In genomic region chr20:46275091-46275490, GRCh38 we compare ENCODE assay signal across 33 cellular contexts. TPM values are rescaled to one million over a fixed set of nuclear protein-coding genes. Genes with fewer than 3 reads are reported as not detected.
"Had no signal": no experiment of that assay in that cellular context is flagged by ENCODE, and none has a peak within 500 bp of the region (broad histone marks: within the 10 kb centered on the region; RNA-seq: fewer than 3 reads in every experiment).

No MANE protein-coding gene starts in this region.

- H3K9me3 ChIP-seq: ascending aorta, gastrocnemius medialis had no signal

- H3K4me1 ChIP-seq: ascending aorta, breast epithelium, esophagus muscularis mucosa, foreskin keratinocyte, gastrocnemius medialis, heart left ventricle had no signal

- ATAC-seq: activated CD4-positive, alpha-beta T cell treated with anti-CD3 and anti-CD28 coated beads for 36 hours; activated CD8-positive, alpha-beta memory T cell treated with anti-CD3 and anti-CD28 coated beads, Interleukin-2, amount 10 ng/mL, durations not matched to agents 7 days and 5 days; activated CD8-positive, alpha-beta T cell treated with anti-CD3 and anti-CD28 coated beads, Interleukin-2, amount 10 ng/mL, durations not matched to agents 7 days and 5 days; activated naive CD4-positive, alpha-beta T cell treated with anti-CD3 and anti-CD28 coated beads, Interleukin-2, amount 50 U/mL, for 72 hours; effector memory CD8-positive, alpha-beta T cell; foreskin keratinocyte; gastrocnemius medialis; heart left ventricle had no signal

- H3K36me3 ChIP-seq: ascending aorta, breast epithelium, cardiac muscle cell, esophagus muscularis mucosa, gastrocnemius medialis, heart left ventricle had no signal

- H3K27me3 ChIP-seq: ascending aorta, cardiac muscle cell had no signal

- DNase-seq: activated CD4-positive, alpha-beta memory T cell treated with anti-CD3 and anti-CD28 coated beads for 36 hours; activated CD4-positive, alpha-beta T cell treated with anti-CD3 and anti-CD28 coated beads for 36 hours; activated CD4-positive, alpha-beta T cell treated with anti-CD3 and anti-CD28 coated beads, Interleukin-2, amount 10 ng/mL, durations not matched to agents 24 days and 14 days; activated CD4-positive, CD25-positive, alpha-beta regulatory T cell; activated CD4-positive, CD25-positive, alpha-beta regulatory T cell treated with anti-CD3 and anti-CD28 coated beads, Interleukin-2, amount 50 U/mL, for 72 hours; activated CD8-positive, alpha-beta memory T cell treated with anti-CD3 and anti-CD28 coated beads, Interleukin-2, amount 10 ng/mL, durations not matched to agents 7 days and 5 days; activated CD8-positive, alpha-beta memory T cell treated with anti-CD3 and anti-CD28 coated beads, Interleukin-2, amount 50 U/mL, for 4 hours; activated CD8-positive, alpha-beta T cell treated with anti-CD3 and anti-CD28 coated beads, Interleukin-2, amount 10 ng/mL, durations not matched to agents 7 days and 5 days; activated effector memory CD4-positive, alpha-beta T cell treated with anti-CD3 and anti-CD28 coated beads, Interleukin-2, amount 50 U/mL, for 16 hours; activated naive CD4-positive, alpha-beta T cell treated with anti-CD3 and anti-CD28 coated beads for 36 hours; activated naive CD8-positive, alpha-beta T cell treated with anti-CD3 and anti-CD28 coated beads, Interleukin-2, amount 10 ng/mL, durations not matched to agents 7 days and 5 days; activated T-cell treated with anti-CD3 and anti-CD28 coated beads, Interleukin-2, amount 50 U/mL, for 1 hour; activated T-cell treated with anti-CD3 and anti-CD28 coated beads, Interleukin-2, amount 50 U/mL, for 48 hours; central memory CD4-positive, alpha-beta T cell; cortex of kidney; dermis blood vessel endothelial cell; effector CD4-positive, alpha-beta T cell; effector memory CD8-positive, alpha-beta T cell; erythroblast; foreskin keratinocyte; gastrocnemius medialis; glutamatergic neuron; heart left ventricle; T-helper 2 cell had no signal

- H3K27ac ChIP-seq: ascending aorta, breast epithelium, cardiac muscle cell, esophagus muscularis mucosa, foreskin keratinocyte, gastrocnemius medialis, heart left ventricle had no signal

- H3K4me3 ChIP-seq: ascending aorta, breast epithelium, cardiac muscle cell, esophagus muscularis mucosa, gastrocnemius medialis, heart left ventricle had no signal

RNA-seq across cellular contexts. Expression of gene CDH22, which starts 33.2 kb away (rescaled TPM):
- total RNA-seq: activated CD4-positive, alpha-beta memory T cell treated with anti-CD3 and anti-CD28 coated beads for 36 hours; activated CD4-positive, alpha-beta T cell treated with anti-CD3 and anti-CD28 coated beads for 36 hours; activated CD4-positive, alpha-beta T cell treated with anti-CD3 and anti-CD28 coated beads, Interleukin-2, amount 10 ng/mL, durations not matched to agents 24 days and 14 days; activated CD8-positive, alpha-beta memory T cell treated with anti-CD3 and anti-CD28 coated beads for 36 hours; activated CD8-positive, alpha-beta memory T cell treated with anti-CD3 and anti-CD28 coated beads, Interleukin-2, amount 10 ng/mL, durations not matched to agents 7 days and 5 days; activated CD8-positive, alpha-beta T cell treated with anti-CD3 and anti-CD28 coated beads, Interleukin-2, amount 10 ng/mL, durations not matched to agents 7 days and 5 days; activated naive CD8-positive, alpha-beta T cell treated with anti-CD3 and anti-CD28 coated beads, Interleukin-2, amount 10 ng/mL, durations not matched to agents 7 days and 5 days; activated T-helper 1 cell treated with anti-CD3 and anti-CD28 coated beads, Interleukin-12 subunit alpha, Interleukin-12 subunit beta, Interleukin-2, Interleukin-4 antibody, amounts not matched to agents 30 ng/mL and 10 ng/mL and 1 ng/mL, durations not matched to agents 14 hours and 24 hours and 36 hours; activated T-helper 2 cell treated with anti-CD3 and anti-CD28 coated beads, Interferon-gamma antibody, Interleukin-2, Interleukin-4, amounts not matched to agents 10 μg/mL and 5 μg/mL and 100 μg/mL, durations not matched to agents 14 hours and 24 hours and 36 hours; ascending aorta; cardiac muscle cell; chondrocyte; dermis blood vessel endothelial cell; foreskin keratinocyte had no signal
